Comparison of ENCODE assay signal across 8 cellular contexts in the genomic region with DNA sequence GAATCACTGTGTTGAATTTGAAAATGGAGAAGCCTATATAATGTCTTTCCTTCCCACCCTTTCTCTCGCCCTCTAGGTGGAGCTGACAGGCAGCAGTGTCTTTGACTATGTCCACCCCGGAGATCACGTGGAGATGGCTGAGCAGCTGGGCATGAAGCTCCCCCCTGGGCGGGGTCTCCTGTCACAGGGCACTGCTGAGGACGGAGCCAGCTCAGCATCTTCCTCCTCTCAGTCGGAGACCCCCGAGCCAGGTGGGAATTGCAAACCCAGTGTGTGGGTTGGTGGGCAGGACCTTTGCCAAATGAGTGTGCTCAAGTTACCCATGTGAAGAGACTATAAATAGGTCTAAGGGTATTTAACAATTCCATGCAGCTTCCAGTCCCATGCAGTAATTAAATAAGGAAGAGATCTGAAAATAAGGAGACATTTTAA.
DNase-seq lines count a peak whose midpoint lies in the region; ATAC-seq lines count a peak whose summit lies in the region.

No MANE protein-coding gene starts in this region.

- ATAC-seq in GM18867 (IDR thresholded peaks at IDR 0.05; ENCODE audit: unreplicated experiment) (peak; percentile 80), left colon (peak; percentile 54), GM21423 (IDR thresholded peaks at IDR 0.05; ENCODE audit: unreplicated experiment) (no peak), HG02588 (IDR thresholded peaks at IDR 0.05; ENCODE audit: unreplicated experiment) (no peak)

- peak; percentile 71 for DNase-seq in A172 (ENCODE audit: low spot score)
- DNase-seq in NCI-H2107 (lab: John Stamatoyannopoulos, UW): peak; percentile 62
- peak; percentile 65 for DNase-seq in brain pericyte (ENCODE audit: low read depth, low spot score)
- DNase-seq in left colon: peak in 1 of 2 donors; percentile 16
- no peak for DNase-seq in NCI-H128 (lab: John Stamatoyannopoulos, UW; ENCODE audit: unreplicated experiment)

- intact Hi-C loops in left colon (cut with DNase I, micrococcal nuclease): no loop called here

Comparison
In these comparisons a context has a peak if more than half of its experiments do, and no peak if none do; other contexts are left out.
1. ATAC-seq: peak in GM18867 (single experiment) and left colon (single experiment); none in GM21423 (single experiment) and HG02588 (single experiment).